In the genomic region with DNA sequence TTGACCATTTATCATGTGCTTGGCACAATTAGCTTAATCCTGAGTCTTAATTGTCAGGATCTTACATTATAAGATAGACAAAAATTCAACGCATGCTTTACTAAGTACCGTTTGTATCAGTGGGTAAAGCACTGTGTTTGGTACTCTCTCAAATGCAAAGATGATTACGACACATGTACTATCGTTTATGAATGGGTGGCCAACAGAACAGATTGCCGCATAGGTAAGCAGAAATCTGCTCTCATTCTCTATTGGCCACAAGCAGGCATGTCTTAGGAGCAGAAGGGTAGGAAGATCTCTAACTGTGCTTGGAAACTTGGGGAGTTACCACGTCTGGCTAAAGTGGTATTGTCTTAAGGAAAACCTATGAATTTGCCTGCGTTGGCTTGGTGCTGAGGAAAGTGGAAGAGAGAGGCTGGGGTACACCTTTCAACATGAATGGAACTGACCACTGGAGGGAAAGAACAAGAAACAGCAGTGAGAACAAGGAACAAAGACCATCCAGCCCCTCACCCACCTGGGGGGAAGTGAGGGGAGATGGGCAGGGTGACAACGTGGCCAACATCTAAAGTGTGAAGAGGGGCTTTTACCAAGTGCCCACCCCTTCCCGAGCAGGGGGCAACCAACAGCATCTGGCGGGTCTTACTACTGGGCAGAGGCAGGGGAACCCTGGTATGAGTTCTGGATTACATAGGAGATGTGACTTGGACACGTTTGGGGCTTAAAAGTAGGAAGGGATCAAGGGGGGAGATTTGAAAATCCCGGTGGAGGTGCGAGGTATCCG, we compare ENCODE assay signal across 1 cellular context.
TF ChIP-seq lines count a peak whose summit lies in the region.

No MANE protein-coding gene starts in this region.

TF ChIP-seq in HepG2, 621 proteins besides CTCF, POLR2A, EP300 and RAD21:
- TF ChIP-seq, protein P1, sequence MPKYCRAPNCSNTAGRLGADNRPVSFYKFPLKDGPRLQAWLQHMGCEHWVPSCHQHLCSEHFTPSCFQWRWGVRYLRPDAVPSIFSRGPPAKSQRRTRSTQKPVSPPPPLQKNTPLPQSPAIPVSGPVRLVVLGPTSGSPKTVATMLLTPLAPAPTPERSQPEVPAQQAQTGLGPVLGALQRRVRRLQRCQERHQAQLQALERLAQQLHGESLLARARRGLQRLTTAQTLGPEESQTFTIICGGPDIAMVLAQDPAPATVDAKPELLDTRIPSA (CRISPR knock-in tag; IDR thresholded peaks at IDR 0.05; ENCODE audit: borderline replicate concordance): no peak
- TF ChIP-seq MAFK (conservative IDR thresholded peaks at IDR 0.05 in 1 of 2, IDR thresholded peaks at IDR 0.05 in 1 of 2; ENCODE audit: low read length in 2 of 2) (no peak), TAF1 (CRISPR knock-in tag; IDR thresholded peaks at IDR 0.05) (no peak), XBP1 (CRISPR knock-in tag; IDR thresholded peaks at IDR 0.05) (no peak), SYNCRIP (IDR thresholded peaks at IDR 0.05; ENCODE audit: insufficient read depth, low read depth, low read length) (no peak), DR1 (CRISPR knock-in tag; IDR thresholded peaks at IDR 0.05) (no peak), EEA1 (CRISPR knock-in tag; IDR thresholded peaks at IDR 0.05; ENCODE audit: borderline replicate concordance) (no peak), RORA (CRISPR knock-in tag; IDR thresholded peaks at IDR 0.05) (no peak), ZNF746 (CRISPR knock-in tag; IDR thresholded peaks at IDR 0.05) (no peak), ZNF451 (CRISPR knock-in tag; IDR thresholded peaks at IDR 0.05) (no peak), ZFY (CRISPR knock-in tag; IDR thresholded peaks at IDR 0.05) (no peak), YY1 (IDR thresholded peaks at IDR 0.05; ENCODE audit: insufficient read depth, insufficient replicate concordance, low read depth, low read length) (no peak)
- TF ChIP-seq, protein P2, sequence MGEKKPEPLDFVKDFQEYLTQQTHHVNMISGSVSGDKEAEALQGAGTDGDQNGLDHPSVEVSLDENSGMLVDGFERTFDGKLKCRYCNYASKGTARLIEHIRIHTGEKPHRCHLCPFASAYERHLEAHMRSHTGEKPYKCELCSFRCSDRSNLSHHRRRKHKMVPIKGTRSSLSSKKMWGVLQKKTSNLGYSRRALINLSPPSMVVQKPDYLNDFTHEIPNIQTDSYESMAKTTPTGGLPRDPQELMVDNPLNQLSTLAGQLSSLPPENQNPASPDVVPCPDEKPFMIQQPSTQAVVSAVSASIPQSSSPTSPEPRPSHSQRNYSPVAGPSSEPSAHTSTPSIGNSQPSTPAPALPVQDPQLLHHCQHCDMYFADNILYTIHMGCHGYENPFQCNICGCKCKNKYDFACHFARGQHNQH (CRISPR knock-in tag; IDR thresholded peaks at IDR 0.05): no peak
- TF ChIP-seq, protein P3, sequence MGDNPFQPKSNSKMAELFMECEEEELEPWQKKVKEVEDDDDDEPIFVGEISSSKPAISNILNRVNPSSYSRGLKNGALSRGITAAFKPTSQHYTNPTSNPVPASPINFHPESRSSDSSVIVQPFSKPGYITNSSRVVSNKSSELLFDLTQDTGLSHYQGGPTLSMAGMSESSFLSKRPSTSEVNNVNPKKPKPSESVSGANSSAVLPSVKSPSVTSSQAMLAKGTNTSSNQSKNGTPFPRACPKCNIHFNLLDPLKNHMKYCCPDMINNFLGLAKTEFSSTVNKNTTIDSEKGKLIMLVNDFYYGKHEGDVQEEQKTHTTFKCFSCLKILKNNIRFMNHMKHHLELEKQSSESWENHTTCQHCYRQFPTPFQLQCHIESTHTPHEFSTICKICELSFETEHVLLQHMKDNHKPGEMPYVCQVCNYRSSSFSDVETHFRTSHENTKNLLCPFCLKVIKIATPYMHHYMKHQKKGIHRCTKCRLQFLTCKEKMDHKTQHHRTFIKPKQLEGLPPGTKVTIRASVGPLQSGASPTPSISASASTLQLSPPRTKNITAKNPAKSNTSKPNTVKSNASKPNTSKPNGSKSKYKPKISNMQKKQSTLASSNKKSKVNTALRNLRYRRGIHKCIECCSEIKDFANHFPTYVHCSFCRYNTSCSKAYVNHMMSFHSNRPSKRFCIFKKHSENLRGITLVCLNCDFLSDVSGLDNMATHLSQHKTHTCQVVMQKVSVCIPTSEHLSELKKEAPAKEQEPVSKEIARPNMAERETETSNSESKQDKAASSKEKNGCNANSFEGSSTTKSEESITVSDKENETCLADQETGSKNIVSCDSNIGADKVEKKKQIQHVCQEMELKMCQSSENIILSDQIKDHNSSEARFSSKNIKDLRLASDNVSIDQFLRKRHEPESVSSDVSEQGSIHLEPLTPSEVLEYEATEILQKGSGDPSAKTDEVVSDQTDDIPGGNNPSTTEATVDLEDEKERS (CRISPR knock-in tag; IDR thresholded peaks at IDR 0.05): no peak
- TF ChIP-seq, protein P4, sequence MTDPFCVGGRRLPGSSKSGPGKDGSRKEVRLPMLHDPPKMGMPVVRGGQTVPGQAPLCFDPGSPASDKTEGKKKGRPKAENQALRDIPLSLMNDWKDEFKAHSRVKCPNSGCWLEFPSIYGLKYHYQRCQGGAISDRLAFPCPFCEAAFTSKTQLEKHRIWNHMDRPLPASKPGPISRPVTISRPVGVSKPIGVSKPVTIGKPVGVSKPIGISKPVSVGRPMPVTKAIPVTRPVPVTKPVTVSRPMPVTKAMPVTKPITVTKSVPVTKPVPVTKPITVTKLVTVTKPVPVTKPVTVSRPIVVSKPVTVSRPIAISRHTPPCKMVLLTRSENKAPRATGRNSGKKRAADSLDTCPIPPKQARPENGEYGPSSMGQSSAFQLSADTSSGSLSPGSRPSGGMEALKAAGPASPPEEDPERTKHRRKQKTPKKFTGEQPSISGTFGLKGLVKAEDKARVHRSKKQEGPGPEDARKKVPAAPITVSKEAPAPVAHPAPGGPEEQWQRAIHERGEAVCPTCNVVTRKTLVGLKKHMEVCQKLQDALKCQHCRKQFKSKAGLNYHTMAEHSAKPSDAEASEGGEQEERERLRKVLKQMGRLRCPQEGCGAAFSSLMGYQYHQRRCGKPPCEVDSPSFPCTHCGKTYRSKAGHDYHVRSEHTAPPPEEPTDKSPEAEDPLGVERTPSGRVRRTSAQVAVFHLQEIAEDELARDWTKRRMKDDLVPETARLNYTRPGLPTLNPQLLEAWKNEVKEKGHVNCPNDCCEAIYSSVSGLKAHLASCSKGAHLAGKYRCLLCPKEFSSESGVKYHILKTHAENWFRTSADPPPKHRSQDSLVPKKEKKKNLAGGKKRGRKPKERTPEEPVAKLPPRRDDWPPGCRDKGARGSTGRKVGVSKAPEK (CRISPR knock-in tag; IDR thresholded peaks at IDR 0.05; ENCODE audit: borderline replicate concordance): no peak
- TF ChIP-seq, protein P5, sequence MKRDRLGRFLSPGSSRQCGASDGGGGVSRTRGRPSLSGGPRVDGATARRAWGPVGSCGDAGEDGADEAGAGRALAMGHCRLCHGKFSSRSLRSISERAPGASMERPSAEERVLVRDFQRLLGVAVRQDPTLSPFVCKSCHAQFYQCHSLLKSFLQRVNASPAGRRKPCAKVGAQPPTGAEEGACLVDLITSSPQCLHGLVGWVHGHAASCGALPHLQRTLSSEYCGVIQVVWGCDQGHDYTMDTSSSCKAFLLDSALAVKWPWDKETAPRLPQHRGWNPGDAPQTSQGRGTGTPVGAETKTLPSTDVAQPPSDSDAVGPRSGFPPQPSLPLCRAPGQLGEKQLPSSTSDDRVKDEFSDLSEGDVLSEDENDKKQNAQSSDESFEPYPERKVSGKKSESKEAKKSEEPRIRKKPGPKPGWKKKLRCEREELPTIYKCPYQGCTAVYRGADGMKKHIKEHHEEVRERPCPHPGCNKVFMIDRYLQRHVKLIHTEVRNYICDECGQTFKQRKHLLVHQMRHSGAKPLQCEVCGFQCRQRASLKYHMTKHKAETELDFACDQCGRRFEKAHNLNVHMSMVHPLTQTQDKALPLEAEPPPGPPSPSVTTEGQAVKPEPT (CRISPR knock-in tag; IDR thresholded peaks at IDR 0.05; ENCODE audit: low read depth): no peak
- TF ChIP-seq, protein P6, sequence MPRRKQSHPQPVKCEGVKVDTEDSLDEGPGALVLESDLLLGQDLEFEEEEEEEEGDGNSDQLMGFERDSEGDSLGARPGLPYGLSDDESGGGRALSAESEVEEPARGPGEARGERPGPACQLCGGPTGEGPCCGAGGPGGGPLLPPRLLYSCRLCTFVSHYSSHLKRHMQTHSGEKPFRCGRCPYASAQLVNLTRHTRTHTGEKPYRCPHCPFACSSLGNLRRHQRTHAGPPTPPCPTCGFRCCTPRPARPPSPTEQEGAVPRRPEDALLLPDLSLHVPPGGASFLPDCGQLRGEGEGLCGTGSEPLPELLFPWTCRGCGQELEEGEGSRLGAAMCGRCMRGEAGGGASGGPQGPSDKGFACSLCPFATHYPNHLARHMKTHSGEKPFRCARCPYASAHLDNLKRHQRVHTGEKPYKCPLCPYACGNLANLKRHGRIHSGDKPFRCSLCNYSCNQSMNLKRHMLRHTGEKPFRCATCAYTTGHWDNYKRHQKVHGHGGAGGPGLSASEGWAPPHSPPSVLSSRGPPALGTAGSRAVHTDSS (CRISPR knock-in tag; conservative IDR thresholded peaks at IDR 0.05): no peak
